ENCODE assay signal across 1 cellular context in genomic region chr5:180810210-180811011, GRCh38.
TF ChIP-seq lines count a peak whose summit lies in the region.

No MANE protein-coding gene starts in this region.

TF ChIP-seq in K562, 482 proteins besides CTCF, POLR2A, EP300 and RAD21 (continued from another document and continues in another):
- TF ChIP-seq CLOCK (CRISPR knock-in tag; IDR thresholded peaks at IDR 0.05; ENCODE audit: borderline replicate concordance) (no peak), ZNF583 (CRISPR knock-in tag; IDR thresholded peaks at IDR 0.05) (peak; percentile 84), MLLT1 (IDR thresholded peaks at IDR 0.05) (peak in 1 of 2 experiments; percentile 50; a peak in 1 of 4 replicates), ZBED1 (IDR thresholded peaks at IDR 0.05) (no peak), ETS2 (tag; IDR thresholded peaks at IDR 0.05; ENCODE audit: borderline replicate concordance, poor library complexity, severe bottlenecking) (no peak), ATF4 (CRISPR knock-in tag; IDR thresholded peaks at IDR 0.05) (peak; percentile 5; the same call in 1 of the 2 replicates), TFE3 (CRISPR knock-in tag; IDR thresholded peaks at IDR 0.05) (no peak), RUNX1 (IDR thresholded peaks at IDR 0.05; ENCODE audit: low read depth) (no peak), ZNF280A (IDR thresholded peaks at IDR 0.05; ENCODE audit: low read depth, partially characterized antibody) (no peak), NR2F6 (CRISPR knock-in tag; IDR thresholded peaks at IDR 0.05) (no peak), GABPB2 (CRISPR knock-in tag; conservative IDR thresholded peaks at IDR 0.05) (peak; percentile 56; the same call in 1 of the 2 replicates), ZNF445 (CRISPR knock-in tag; IDR thresholded peaks at IDR 0.05; ENCODE audit: low read depth) (no peak), LCOR (CRISPR knock-in tag; IDR thresholded peaks at IDR 0.05) (peak; percentile 90), GMEB1 (CRISPR knock-in tag; IDR thresholded peaks at IDR 0.05) (peak; percentile 73), HBP1 (CRISPR knock-in tag; IDR thresholded peaks at IDR 0.05) (peak; percentile 95), TCFL5 (CRISPR knock-in tag; conservative IDR thresholded peaks at IDR 0.05) (no peak), SMARCE1 (IDR thresholded peaks at IDR 0.05) (0 out of 2 replicates have a peak, but pooled peaks have one; percentile 52), ZNF384 (IDR thresholded peaks at IDR 0.05; ENCODE audit: low read depth, low read length) (0 out of 2 replicates have a peak, but pooled peaks have one; percentile 29), ZFX (CRISPR knock-in tag; IDR thresholded peaks at IDR 0.05) (peak; percentile 93), FOXA1 (IDR thresholded peaks at IDR 0.05; ENCODE audit: borderline replicate concordance) (no peak), CREB5 (CRISPR knock-in tag; IDR thresholded peaks at IDR 0.05) (no peak), DMBX1 (CRISPR knock-in tag; IDR thresholded peaks at IDR 0.05; ENCODE audit: borderline replicate concordance) (peak; percentile 74; the same call in 1 of the 2 replicates), ZNF449 (CRISPR knock-in tag; IDR thresholded peaks at IDR 0.05) (no peak), BMI1 (IDR thresholded peaks at IDR 0.05; ENCODE audit: low read length) (no peak), BDP1 (IDR thresholded peaks at IDR 0.05; ENCODE audit: insufficient read depth, insufficient read length) (no peak), CEBPG (CRISPR knock-in tag; IDR thresholded peaks at IDR 0.05) (no peak; the same call in 1 of the 2 replicates), CEBPG (tag; conservative IDR thresholded peaks at IDR 0.05 in 1 of 2, IDR thresholded peaks at IDR 0.05 in 1 of 2) (no peak), ETV5 (CRISPR knock-in tag; IDR thresholded peaks at IDR 0.05; ENCODE audit: low read depth) (no peak; the same call in none of the 2 replicates), MTA2 (IDR thresholded peaks at IDR 0.05; ENCODE audit: low read depth) (no peak), ZNF644 (tag; IDR thresholded peaks at IDR 0.05; ENCODE audit: low read depth) (peak; percentile 68), ILF3 (IDR thresholded peaks at IDR 0.05; ENCODE audit: borderline replicate concordance) (no peak), POLR2H (tag; IDR thresholded peaks at IDR 0.05; ENCODE audit: low read depth) (peak; percentile 81), ZFP36 (IDR thresholded peaks at IDR 0.05; ENCODE audit: low read depth, low read length, partially characterized antibody) (no peak), NUFIP1 (IDR thresholded peaks at IDR 0.05; ENCODE audit: partially characterized antibody) (no peak), ZNF717 (CRISPR knock-in tag; IDR thresholded peaks at IDR 0.05) (no peak), SOX6 (IDR thresholded peaks at IDR 0.05) (no peak), CHD1 (IDR thresholded peaks at IDR 0.05; ENCODE audit: low read length) (peak; percentile 62), XRCC5 (IDR thresholded peaks at IDR 0.05; ENCODE audit: low read depth, low read length) (peak; percentile 32), TSC22D4 (tag; IDR thresholded peaks at IDR 0.05) (no peak), ZNF165 (CRISPR knock-in tag; IDR thresholded peaks at IDR 0.05; ENCODE audit: borderline replicate concordance) (peak; percentile 87; the same call in 1 of the 2 replicates), RBM14 (IDR thresholded peaks at IDR 0.05; ENCODE audit: borderline replicate concordance, insufficient read depth, low read depth, low read length) (no peak), ZFPM2 (CRISPR knock-in tag; IDR thresholded peaks at IDR 0.05) (no peak), COPS2 (conservative IDR thresholded peaks at IDR 0.05) (no peak), ZNF592 (IDR thresholded peaks at IDR 0.05) (peak; percentile 94), ZNF507 (tag; conservative IDR thresholded peaks at IDR 0.05) (no peak), ZNF77 (CRISPR knock-in tag; IDR thresholded peaks at IDR 0.05) (no peak), ADNP (tag; IDR thresholded peaks at IDR 0.05) (no peak), MYNN (IDR thresholded peaks at IDR 0.05) (peak; percentile 44; the same call in 1 of the 2 replicates), MYNN (CRISPR knock-in tag; IDR thresholded peaks at IDR 0.05) (no peak), TARDBP (IDR thresholded peaks at IDR 0.05) (no peak; the same call in none of the 2 replicates), ZNF184 (CRISPR knock-in tag; IDR thresholded peaks at IDR 0.05) (no peak)
